8 cellular contexts compared by ENCODE assay signal in genomic region chr22:22508274-22509176, GRCh38. TPM values are rescaled to one million over a fixed set of nuclear protein-coding genes. Genes with fewer than 3 reads are reported as not detected.
DNase-seq lines count a peak whose midpoint lies in the region; ATAC-seq and TF ChIP-seq lines count a peak whose summit lies in the region.

Gene ZNF280B, minus strand, starts transcription at chr22:22508742. Its CDS starts 19,344 bp downstream, at chr22:22489398.

- H3K27ac Mint-ChIP-seq in activated naive CD8-positive, alpha-beta T cell treated with anti-CD3 and anti-CD28 coated beads, Interleukin-2, amount 50 U/mL, for 24 hours = peak within 1 kb of the TSS; percentile 57

- H3K27me3 Mint-ChIP-seq in activated naive CD8-positive, alpha-beta T cell treated with anti-CD3 and anti-CD28 coated beads, Interleukin-2, amount 50 U/mL, for 24 hours = peaks cover 8% of the 10 kb centered on the region

- H3K9me3 ChIP-seq in SU-DHL-6 (ENCODE audit: insufficient read depth, low read length) (no peaks in the 10 kb centered on the region), right atrium auricular region (peaks cover 0 to 20% of the 10 kb centered on the region in 2 donors)

- H3K27me3 ChIP-seq in SU-DHL-6 (ENCODE audit: low read length) (no peaks in the 10 kb centered on the region), right atrium auricular region (no peaks in the 10 kb centered on the region)

- peak within 1 kb of the TSS; percentile 82 for H3K4me3 Mint-ChIP-seq in activated naive CD8-positive, alpha-beta T cell treated with anti-CD3 and anti-CD28 coated beads, Interleukin-2, amount 50 U/mL, for 24 hours

- peaks cover 23% of the 10 kb centered on the region for H3K36me3 Mint-ChIP-seq in activated naive CD8-positive, alpha-beta T cell treated with anti-CD3 and anti-CD28 coated beads, Interleukin-2, amount 50 U/mL, for 24 hours (ENCODE audit: low read depth)

- no peaks in the 10 kb centered on the region for H3K9me2 ChIP-seq in SU-DHL-6 (replicated peaks; ENCODE audit: insufficient read depth, low read length)

- peak within 1 kb of the TSS; percentile 79 for H3K9ac ChIP-seq in SU-DHL-6 (ENCODE audit: low read length)

- H4K20me1 ChIP-seq in SU-DHL-6 (ENCODE audit: low read depth, low read length) = no peaks in the 10 kb centered on the region

- H2AFZ ChIP-seq in SU-DHL-6 (ENCODE audit: low read depth, low read length, severe bottlenecking) = peak within 1 kb of the TSS; percentile 94

- no peaks in the 10 kb centered on the region for H3F3A ChIP-seq in SU-DHL-6 (ENCODE audit: insufficient read depth)

- peak; percentile 80 for ATAC-seq in GM21786 (IDR thresholded peaks at IDR 0.05; ENCODE audit: unreplicated experiment)
- ATAC-seq in activated naive CD8-positive, alpha-beta T cell treated with anti-CD3 and anti-CD28 coated beads, Interleukin-2, amount 50 U/mL, for 24 hours = peak; percentile 95

- H3K4me1 Mint-ChIP-seq in activated naive CD8-positive, alpha-beta T cell treated with anti-CD3 and anti-CD28 coated beads, Interleukin-2, amount 50 U/mL, for 24 hours = peaks cover 10% of the 10 kb centered on the region

- peaks cover 6% of the 10 kb centered on the region; the same call in 1 of the 2 replicates for H3K79me2 ChIP-seq in SU-DHL-6 (ENCODE audit: insufficient read depth, low read length)

- no peaks in the 10 kb centered on the region for H3K36me3 ChIP-seq in SU-DHL-6 (ENCODE audit: low read length)
- no peaks in the 10 kb centered on the region for H3K36me3 ChIP-seq in right atrium auricular region

- peak; percentile 92 for DNase-seq in Daoy (ENCODE audit: low read depth)
- DNase-seq in LoVo (ENCODE audit: low spot score) = peak; percentile 91
- DNase-seq in activated naive CD8-positive, alpha-beta T cell treated with anti-CD3 and anti-CD28 coated beads, Interleukin-2, amount 50 U/mL, for 24 hours = peak; percentile 88
- no peak for DNase-seq in right atrium auricular region (ENCODE audit: low spot score)
- DNase-seq in retina = peak; percentile 94
- no peak for DNase-seq in NCI-H526 treated with DMSO at 0.1 percent for 48 hours (lab: John Stamatoyannopoulos, UW)

- H3K9me3 Mint-ChIP-seq in activated naive CD8-positive, alpha-beta T cell treated with anti-CD3 and anti-CD28 coated beads, Interleukin-2, amount 50 U/mL, for 24 hours = peaks cover 15% of the 10 kb centered on the region

- H3K4me2 ChIP-seq in SU-DHL-6 (ENCODE audit: low read depth, low read length, poor library complexity, severe bottlenecking) = peak within 1 kb of the TSS; percentile 81

- H3K4me3 ChIP-seq in SU-DHL-6 (ENCODE audit: insufficient read depth, low read length, poor library complexity, severe bottlenecking) (peak within 1 kb of the TSS; percentile 77), right atrium auricular region (peak within 1 kb of the TSS; percentile 41 to 50)

- no peaks in the 10 kb centered on the region for H3K4me1 ChIP-seq in right atrium auricular region

- peak; percentile 24 for TF ChIP-seq CTCF in SU-DHL-6 (IDR thresholded peaks at IDR 0.05; ENCODE audit: insufficient read depth, low read length, poor library complexity, severe bottlenecking)
- TF ChIP-seq CTCF in right atrium auricular region (IDR thresholded peaks at IDR 0.05) = peak in 1 of 2 donors; percentile 57

- H3K27ac ChIP-seq in SU-DHL-6 (ENCODE audit: low read depth, low read length) (no peak within 1 kb of the TSS), right atrium auricular region (no peak within 1 kb of the TSS)

RNA-seq across cellular contexts. Expression of gene ZNF280B, which starts in this region (rescaled TPM):
- total RNA-seq in Daoy (2014; rRNA removed; shearing (Covaris generic)) = 3.1 and 3.8 TPM in 2 replicates
- total RNA-seq in right atrium auricular region = 1 to 10 TPM; 1.1 to 1.2 TPM

Comparison
In these comparisons a context has a peak if more than half of its experiments do, and no peak if none do; other contexts are left out.
1. DNase-seq: peak in Daoy (single experiment), LoVo (single experiment), activated naive CD8-positive, alpha-beta T cell treated with anti-CD3 and anti-CD28 coated beads, Interleukin-2, amount 50 U/mL, for 24 hours (single experiment) and retina (single experiment); none in right atrium auricular region (single experiment) and NCI-H526 treated with DMSO at 0.1 percent for 48 hours (single experiment).